ENCODE assay signal across 13 cellular contexts in the genomic region with DNA sequence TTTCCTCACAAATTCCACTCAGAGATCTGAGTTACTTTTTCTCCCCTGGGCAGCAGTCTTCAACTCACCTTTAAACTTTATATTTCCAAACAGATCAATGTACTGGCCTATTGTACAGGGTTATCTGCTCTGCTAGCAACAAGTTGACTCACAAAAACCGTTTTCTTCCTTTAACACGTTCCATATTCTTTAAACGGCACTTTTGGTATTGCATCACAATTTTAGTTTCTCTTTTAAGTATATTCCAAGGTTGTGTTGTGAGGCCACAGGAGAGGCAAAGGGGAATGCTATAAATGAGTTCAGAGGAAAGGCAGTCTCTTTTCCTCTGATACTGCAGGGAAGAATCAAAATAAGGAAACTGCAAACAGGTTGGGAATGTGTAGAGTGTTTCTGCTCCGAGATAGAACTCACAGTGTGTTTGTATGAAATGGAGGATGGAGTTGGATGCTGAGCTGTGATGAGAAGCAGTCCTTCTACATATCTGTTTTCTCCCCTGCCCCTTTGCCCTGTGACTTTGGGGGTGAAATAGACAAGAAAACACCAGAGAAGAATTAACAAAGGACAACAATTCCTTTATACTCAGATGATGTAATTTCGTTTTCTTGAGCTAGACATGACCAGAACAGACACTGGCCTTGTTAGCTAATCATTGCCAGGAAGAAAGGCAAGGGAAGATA. TPM values are rescaled to one million over a fixed set of nuclear protein-coding genes. Genes with fewer than 3 reads are reported as not detected.
DNase-seq lines count a peak whose midpoint lies in the region; ATAC-seq, FAIRE-seq and TF ChIP-seq lines count a peak whose summit lies in the region.
"Had no signal": no experiment of that assay in that cellular context is flagged by ENCODE, and none has a peak within 500 bp of the region (broad histone marks: within the 10 kb centered on the region; RNA-seq: fewer than 3 reads in every experiment).

No MANE protein-coding gene starts in this region.

- H3K27ac ChIP-seq in MM.1S (ENCODE audit: low read length), result no peak overlapping the region
- no peak overlapping the region for H3K27ac ChIP-seq in K562 (ENCODE audit: extremely low read depth, low read depth, low read length)
- H3K27ac ChIP-seq in right lobe of liver, result peak overlapping the region; percentile 83 to 99 (median 95)
- H3K27ac ChIP-seq: neural progenitor cell had no signal

- intact Hi-C loops in K562 (cut with micrococcal nuclease), result loop anchor here (5.0 kb wide), 2 partner anchors 48 to 133 kb away; a partner anchor contains a TSS
- intact Hi-C loops in right lobe of liver (cut with DNase I), result no loop called here

- POLR2A ChIA-PET in K562 (lab: Yijun Ruan, JAX), result interaction anchor here (0.5 to 1.2 kb wide), 2 partner anchors 13 to 26 kb away, joined by 3 read pairs; no protein-coding TSS in a partner anchor

- peak overlapping the region; percentile 18 for H3K4me3 ChIP-seq in AG10803 (ENCODE audit: low read length)
- no peak overlapping the region for H3K4me3 ChIP-seq in MM.1S (ENCODE audit: low read length)
- H3K4me3 ChIP-seq in K562, result no peak overlapping the region
- peak overlapping the region in 2 of 3 donors; percentile 31 to 33 for H3K4me3 ChIP-seq in right lobe of liver
- H3K4me3 ChIP-seq: neural progenitor cell had no signal

- H2AFZ ChIP-seq in MM.1S (ENCODE audit: low read length), result peak overlapping the region; percentile 11
- H2AFZ ChIP-seq in K562 (ENCODE audit: low read depth, low read length), result peak overlapping the region; percentile 73
- H2AFZ ChIP-seq: neural progenitor cell had no signal

- TF ChIP-seq POLR2A in K562 (conservative IDR thresholded peaks at IDR 0.05) (no peak), right lobe of liver (IDR thresholded peaks at IDR 0.05) (no peak)

- H3K36me3 ChIP-seq in MM.1S (replicated peaks; ENCODE audit: insufficient read depth, low read length) (no peaks in the 10 kb centered on the region), K562 (ENCODE audit: control insufficient read depth, insufficient read depth, low read length) (no peaks in the 10 kb centered on the region), right lobe of liver (no peaks in the 10 kb centered on the region)
- H3K36me3 ChIP-seq: BE2C, neural progenitor cell had no signal

- ATAC-seq in K562 (no peak), right lobe of liver (peak; percentile 8 to 30 (median 14)), HG02571 (IDR thresholded peaks at IDR 0.05; ENCODE audit: unreplicated experiment) (no peak), GM18498 (IDR thresholded peaks at IDR 0.05; ENCODE audit: unreplicated experiment) (no peak), HG03045 (IDR thresholded peaks at IDR 0.05; ENCODE audit: unreplicated experiment) (no peak)
- ATAC-seq: T-helper 17 cell had no signal

- no peak for TF ChIP-seq CTCF in AG10803 (conservative IDR thresholded peaks at IDR 0.05; ENCODE audit: low read length)
- no peak for TF ChIP-seq CTCF in MM.1S (IDR thresholded peaks at IDR 0.05; ENCODE audit: low read length)
- no peak for TF ChIP-seq CTCF in K562 (IDR thresholded peaks at IDR 0.05 in 2 of 3, conservative IDR thresholded peaks at IDR 0.05 in 1 of 3; ENCODE audit: insufficient read depth in 2 of 3, low read depth in 1 of 3, low read length in 3 of 3)
- TF ChIP-seq CTCF in right lobe of liver (IDR thresholded peaks at IDR 0.05), result no peak

- DNase-seq in AG10803 (ENCODE audit: low read depth), result peak; percentile 26
- DNase-seq in MM.1S, result no peak
- DNase-seq in K562 (ENCODE audit: extremely low read depth in 1 of 4, low spot score in 3 of 4), result no peak
- no peak for DNase-seq in right lobe of liver
- DNase-seq in NCI-H69 (lab: John Stamatoyannopoulos, UW), result no peak
- DNase-seq: BE2C; H7; stimulated activated naive CD4-positive, alpha-beta T cell treated with Interleukin-2 at 50 U/mL for 16 hours; T-helper 17 cell had no signal

- no peak for TF ChIP-seq EP300 in K562 (IDR thresholded peaks at IDR 0.05; ENCODE audit: low read length)

- H4K20me1 ChIP-seq in MM.1S (ENCODE audit: insufficient read depth, low read length), result no peaks in the 10 kb centered on the region
- H4K20me1 ChIP-seq in K562 (replicated peaks; ENCODE audit: control insufficient read depth, insufficient read depth, low read length), result no peaks in the 10 kb centered on the region

- peak; percentile 44 for FAIRE-seq in K562 (lab: Jason Lieb, UNC)

- in situ Hi-C loops in K562 (cut with MboI), result loop anchor here (5.0 kb wide), 1 partner anchor 87 kb away; a partner anchor contains a TSS

- H3K4me2 ChIP-seq in MM.1S (ENCODE audit: low read depth, low read length), result peak overlapping the region; percentile 37; the same call in 1 of the 2 replicates
- H3K4me2 ChIP-seq in K562 (ENCODE audit: insufficient read depth, low read length), result peak overlapping the region; percentile 33; the same call in 1 of the 2 replicates
- H3K4me2 ChIP-seq: neural progenitor cell had no signal

- H3K27me3 ChIP-seq in MM.1S (replicated peaks; ENCODE audit: insufficient read depth, low read length) (no peaks in the 10 kb centered on the region), K562 (ENCODE audit: control insufficient read depth in 2 of 2, insufficient read depth in 2 of 2, low read length in 2 of 2) (peaks cover 0 to 6% of the 10 kb centered on the region in 2 experiments; a peak in 1 of 5 replicates), right lobe of liver (no peaks in the 10 kb centered on the region)
- H3K27me3 ChIP-seq: neural progenitor cell had no signal

- 6% methylated on average over 5 of the region's 5 CpGs for WGBS in K562 (ENCODE audit: insufficient coverage, low coverage, missing lambda C conversion rate)
- WGBS in right lobe of liver (ENCODE audit: insufficient coverage, low coverage, low lambda C conversion rate, missing lambda C conversion rate), result 14% methylated on average over 5 of the region's 5 CpGs

- H3K4me1 ChIP-seq in MM.1S (ENCODE audit: low read length), result peaks cover 4% of the 10 kb centered on the region
- peaks cover 0 to 6% of the 10 kb centered on the region in 2 experiments; a peak in 1 of 5 replicates for H3K4me1 ChIP-seq in K562 (replicated peaks in 1 of 2; ENCODE audit: control insufficient read depth in 2 of 2, insufficient read depth in 2 of 2, low read length in 2 of 2)
- peaks cover 0 to 34% (median 8%) of the 10 kb centered on the region in 4 donors for H3K4me1 ChIP-seq in right lobe of liver
- H3K4me1 ChIP-seq: BE2C, neural progenitor cell had no signal

- H3K79me2 ChIP-seq in MM.1S (ENCODE audit: low read length), result no peaks in the 10 kb centered on the region
- no peaks in the 10 kb centered on the region for H3K79me2 ChIP-seq in K562 (ENCODE audit: control insufficient read depth, insufficient read depth, low read length)

- TF ChIP-seq RAD21 in K562 (CRISPR knock-in tag; conservative IDR thresholded peaks at IDR 0.05 in 1 of 2, IDR thresholded peaks at IDR 0.05 in 1 of 2), result no peak

- no peaks in the 10 kb centered on the region for H3F3A ChIP-seq in MM.1S (ENCODE audit: insufficient read depth, low read length)

- H3K9me3 ChIP-seq in MM.1S (replicated peaks; ENCODE audit: insufficient read depth, low read length) (no peaks in the 10 kb centered on the region), K562 (replicated peaks; ENCODE audit: control insufficient read depth, insufficient read depth, low read depth, low read length) (no peaks in the 10 kb centered on the region), right lobe of liver (no peaks in the 10 kb centered on the region)
- H3K9me3 ChIP-seq: BE2C had no signal

- H3K9me1 ChIP-seq in K562 (ENCODE audit: control insufficient read depth, insufficient read depth, low read length), result no peaks in the 10 kb centered on the region

- BruUV-seq in K562 (replicated peaks; lab: Mats Ljungman, UMichigan), result no TSS peak

- no peaks in the 10 kb centered on the region for H3K9me2 ChIP-seq in MM.1S (replicated peaks; ENCODE audit: insufficient read depth, low read length)

- CTCF ChIA-PET in K562 (lab: Yijun Ruan, JAX; ENCODE audit: low intra/inter-chr PET ratio), result no interaction called here

- H3K9ac ChIP-seq in MM.1S (ENCODE audit: low read length) (no peak overlapping the region), K562 (ENCODE audit: insufficient read depth in 1 of 2, low read depth in 2 of 2, low read length in 2 of 2) (no peak overlapping the region)
- H3K9ac ChIP-seq: neural progenitor cell had no signal

RNA-seq across cellular contexts. Expression of a gene that starts 9.9 kb away (rescaled TPM):
- total RNA-seq in K562 (2011; cell fraction: chromatin; rRNA removed; ENCODE audit: low replicate concordance), result not detected in 2 replicates
- total RNA-seq in K562 (2011; cell fraction: nucleolus; rRNA removed), result not detected in 2 replicates
- total RNA-seq in K562 (2011; cell fraction: nucleoplasm; rRNA removed), result not detected in 2 replicates
- total RNA-seq in K562 (2014; rRNA removed) (not detected in 2 replicates), K562 (2014; rRNA removed; fragmentation: Illumina TruSeq; extraction: Trizol) (not detected in 2 replicates), K562 (2015; rRNA removed; fragmentation: Illumina TruSeq; extraction: Trizol) (not detected in 2 replicates), K562 (2021) (0.78 and 0.80 TPM in 2 replicates), right lobe of liver (1,000 to 10,000 TPM; 2,876 to 4,505 (median 3,144) TPM)
- polyA plus RNA-seq in K562 (2011; rRNA removed) (not detected in 2 replicates), K562 (2014; fragmentation: Illumina TruSeq; extraction: Trizol) (not detected in 2 replicates), K562 (2014; fragmentation: Nextera tagmentation; extraction: Ambion mirVana) (not detected), K562 (2014; rRNA removed) (not detected in 2 replicates)
- not detected in 2 replicates for polyA plus RNA-seq in K562 (2011; cell fraction: cytosol; rRNA removed)
- 0.10 TPM in 1 of 2 replicates, not detected in the other for polyA plus RNA-seq in K562 (2011; cell fraction: nucleus; rRNA removed)
- 0.06 TPM in 1 of 2 replicates, not detected in the other for polyA plus RNA-seq in K562 (2012)
- not detected in 2 replicates for polyA minus RNA-seq in K562 (2011; rRNA and poly(A)+ RNA removed)
- not detected in 2 replicates for polyA minus RNA-seq in K562 (2011; cell fraction: cytosol; rRNA and poly(A)+ RNA removed)
- not detected in 2 replicates for polyA minus RNA-seq in K562 (2011; cell fraction: nucleus; rRNA and poly(A)+ RNA removed)
- total RNA-seq: H7, T-helper 17 cell had no signal

RNA-seq across cellular contexts. Expression of a gene that starts 46.8 kb away (rescaled TPM):
- 6.8 and 22.2 TPM in 2 replicates for total RNA-seq in K562 (2011; cell fraction: chromatin; rRNA removed; ENCODE audit: low replicate concordance)
- total RNA-seq in K562 (2011; cell fraction: nucleolus; rRNA removed), result 4.7 and 6.1 TPM in 2 replicates
- total RNA-seq in K562 (2011; cell fraction: nucleoplasm; rRNA removed), result 7.3 and 9.5 TPM in 2 replicates
- total RNA-seq in K562 (2014; rRNA removed) (6.1 and 6.3 TPM in 2 replicates), K562 (2014; rRNA removed; fragmentation: Illumina TruSeq; extraction: Trizol) (12.8 and 13.7 TPM in 2 replicates), K562 (2015; rRNA removed; fragmentation: Illumina TruSeq; extraction: Trizol) (15.3 and 15.6 TPM in 2 replicates), K562 (2021) (7.4 and 8.5 TPM in 2 replicates), right lobe of liver (1 to 10 TPM; 5.7 to 9.7 (median 8.2) TPM)
- polyA plus RNA-seq in K562 (2011; rRNA removed) (4.7 and 6.0 TPM in 2 replicates), K562 (2014; fragmentation: Illumina TruSeq; extraction: Trizol) (9.0 and 10.7 TPM in 2 replicates), K562 (2014; fragmentation: Nextera tagmentation; extraction: Ambion mirVana) (1 to 10 TPM; 2.4 to 3.5 TPM), K562 (2014; rRNA removed) (6.4 TPM in 2 replicates)
- 0.76 and 2.4 TPM in 2 replicates for polyA plus RNA-seq in K562 (2011; cell fraction: cytosol; rRNA removed)
- 5.0 and 5.7 TPM in 2 replicates for polyA plus RNA-seq in K562 (2011; cell fraction: nucleus; rRNA removed)
- 5.9 and 7.2 TPM in 2 replicates for polyA plus RNA-seq in K562 (2012)
- polyA minus RNA-seq in K562 (2011; rRNA and poly(A)+ RNA removed), result 10.9 and 16.2 TPM in 2 replicates
- 2.3 and 3.6 TPM in 2 replicates for polyA minus RNA-seq in K562 (2011; cell fraction: cytosol; rRNA and poly(A)+ RNA removed)
- 9.2 and 19.4 TPM in 2 replicates for polyA minus RNA-seq in K562 (2011; cell fraction: nucleus; rRNA and poly(A)+ RNA removed)

RNA-seq across cellular contexts. Expression of a gene that starts 47.1 kb away (rescaled TPM):
- 5.5 and 17.9 TPM in 2 replicates for total RNA-seq in K562 (2011; cell fraction: chromatin; rRNA removed; ENCODE audit: low replicate concordance)
- 3.6 and 3.8 TPM in 2 replicates for total RNA-seq in K562 (2011; cell fraction: nucleolus; rRNA removed)
- total RNA-seq in K562 (2011; cell fraction: nucleoplasm; rRNA removed), result 13.2 and 25.3 TPM in 2 replicates
- total RNA-seq in K562 (2014; rRNA removed) (17.5 and 21.8 TPM in 2 replicates), K562 (2014; rRNA removed; fragmentation: Illumina TruSeq; extraction: Trizol) (37.5 and 42.5 TPM in 2 replicates), K562 (2015; rRNA removed; fragmentation: Illumina TruSeq; extraction: Trizol) (34.0 and 37.4 TPM in 2 replicates), K562 (2021) (19.7 and 21.9 TPM in 2 replicates), right lobe of liver (1 to 10 TPM; 4.6 to 8.7 (median 6.7) TPM)
- polyA plus RNA-seq in K562 (2011; rRNA removed) (34.4 and 46.7 TPM in 2 replicates), K562 (2014; fragmentation: Illumina TruSeq; extraction: Trizol) (31.9 and 36.9 TPM in 2 replicates), K562 (2014; fragmentation: Nextera tagmentation; extraction: Ambion mirVana) (100 to 1,000 TPM in 1 of 2 experiments, 10 to 100 TPM in 1; 80.1 to 107 TPM), K562 (2014; rRNA removed) (20.4 and 26.8 TPM in 2 replicates)
- 7.0 and 16.5 TPM in 2 replicates for polyA plus RNA-seq in K562 (2011; cell fraction: cytosol; rRNA removed)
- 13.0 and 22.6 TPM in 2 replicates for polyA plus RNA-seq in K562 (2011; cell fraction: nucleus; rRNA removed)
- 10.1 and 18.7 TPM in 2 replicates for polyA plus RNA-seq in K562 (2012)
- 11.0 and 14.4 TPM in 2 replicates for polyA minus RNA-seq in K562 (2011; rRNA and poly(A)+ RNA removed)
- 3.0 and 3.5 TPM in 2 replicates for polyA minus RNA-seq in K562 (2011; cell fraction: cytosol; rRNA and poly(A)+ RNA removed)
- 9.3 and 20.3 TPM in 2 replicates for polyA minus RNA-seq in K562 (2011; cell fraction: nucleus; rRNA and poly(A)+ RNA removed)

Comparison
In these comparisons a context has a peak if more than half of its experiments do, and no peak if none do; other contexts are left out.
1. H3K4me3 ChIP-seq: peak in AG10803 (single experiment) and right lobe of liver (2 of 3); none in MM.1S (single experiment) and K562 (single experiment).
2. H3K27ac ChIP-seq: peak in right lobe of liver (3 of 3); none in MM.1S (single experiment) and K562 (single experiment).
3. ATAC-seq: peak in right lobe of liver (4 of 4); none in K562 (single experiment), HG02571 (single experiment), GM18498 (single experiment) and HG03045 (single experiment).
4. RNA of a gene that starts 9.9 kb away (total RNA-seq): 2,876 to 4,505 TPM in right lobe of liver; 0.78 to 0.80 TPM in K562; every median in the first group is over 1,000 times any median in the second.